32 cellular contexts compared by ENCODE assay signal in genomic region chr2:144151405-144151804, GRCh38.
"Had no signal": no experiment of that assay in that cellular context is flagged by ENCODE, and none has a peak within 500 bp of the region (broad histone marks: within the 10 kb centered on the region; RNA-seq: fewer than 3 reads in every experiment).

No MANE protein-coding gene starts in this region.

- H3K27me3 Mint-ChIP-seq: activated CD4-positive, alpha-beta memory T cell treated with anti-CD3 and anti-CD28 coated beads, Interleukin-2, amount 10 ng/mL, durations not matched to agents 7 days and 5 days; activated CD4-positive, alpha-beta T cell treated with anti-CD3 and anti-CD28 coated beads, Interleukin-2, amount 10 ng/mL, durations not matched to agents 7 days and 5 days; activated naive CD8-positive, alpha-beta T cell; activated T-cell treated with anti-CD3 and anti-CD28 coated beads, Interleukin-2, amount 50 U/mL, for 24 hours; T-helper 17 cell had no signal

- DNase-seq: activated CD4-positive, alpha-beta memory T cell treated with anti-CD3 and anti-CD28 coated beads, Interleukin-2, amount 10 ng/mL, durations not matched to agents 7 days and 5 days; activated CD4-positive, alpha-beta T cell treated with anti-CD3 and anti-CD28 coated beads for 4 hours; activated CD4-positive, alpha-beta T cell treated with anti-CD3 and anti-CD28 coated beads, Interleukin-2, amount 10 ng/mL, durations not matched to agents 7 days and 5 days; activated CD4-positive, alpha-beta T cell treated with anti-CD3 and anti-CD28 coated beads, Interleukin-2, amount 50 U/mL, for 4 hours; activated CD4-positive, CD25-positive, alpha-beta regulatory T cell; activated CD4-positive, CD25-positive, alpha-beta regulatory T cell treated with anti-CD3 and anti-CD28 coated beads, Interleukin-2, amount 50 U/mL, for 72 hours; activated CD8-positive, alpha-beta memory T cell treated with anti-CD3 and anti-CD28 coated beads, Interleukin-2, amount 50 U/mL, for 48 hours; activated gamma-delta T cell; activated naive CD4-positive, alpha-beta T cell; activated naive CD4-positive, alpha-beta T cell treated with anti-CD3 and anti-CD28 coated beads, Interleukin-2, amount 50 U/mL, for 16 hours; activated T-cell treated with anti-CD3 and anti-CD28 coated beads for 4 hours; activated T-cell treated with anti-CD3 and anti-CD28 coated beads, Interleukin-2, amount 50 U/mL, for 24 hours; activated T-cell treated with anti-CD3 and anti-CD28 coated beads, Interleukin-2, amount 50 U/mL, for 72 hours; amniotic stem cell; anterior cingulate cortex; body of pancreas; caudate nucleus; cortex of kidney; effector CD8-positive, alpha-beta T cell; foreskin fibroblast; head of caudate nucleus; hippocampal formation; T-helper 1 cell; T-helper 17 cell; T1000 had no signal

- H3K27me3 ChIP-seq: body of pancreas had no signal

- ATAC-seq: activated T-cell treated with anti-CD3 and anti-CD28 coated beads, Interleukin-2, amount 50 U/mL, for 72 hours; body of pancreas; esophagus mucosa; T-helper 17 cell had no signal

- FAIRE-seq: colon, endometrium, frontal cortex had no signal

- H3K9me3 ChIP-seq: body of pancreas had no signal

- H3K4me3 ChIP-seq: body of pancreas had no signal

- H3K4me1 ChIP-seq: body of pancreas had no signal

- H3K4me3 Mint-ChIP-seq: activated CD4-positive, alpha-beta memory T cell treated with anti-CD3 and anti-CD28 coated beads, Interleukin-2, amount 10 ng/mL, durations not matched to agents 7 days and 5 days; activated CD4-positive, alpha-beta T cell treated with anti-CD3 and anti-CD28 coated beads, Interleukin-2, amount 10 ng/mL, durations not matched to agents 7 days and 5 days; activated naive CD8-positive, alpha-beta T cell; activated T-cell treated with anti-CD3 and anti-CD28 coated beads, Interleukin-2, amount 50 U/mL, for 24 hours; activated T-cell treated with anti-CD3 and anti-CD28 coated beads, Interleukin-2, amount 50 U/mL, for 72 hours; T-helper 17 cell; T-helper 2 cell treated with Interferon-gamma antibody and Interleukin-4, amounts not matched to agents 5 μg/mL and 100 μg/mL, for 36 hours had no signal

- H3K27ac ChIP-seq: body of pancreas, epithelial cell of prostate had no signal

- H3K4me1 Mint-ChIP-seq: activated CD4-positive, alpha-beta memory T cell treated with anti-CD3 and anti-CD28 coated beads, Interleukin-2, amount 10 ng/mL, durations not matched to agents 7 days and 5 days; activated CD4-positive, alpha-beta T cell treated with anti-CD3 and anti-CD28 coated beads, Interleukin-2, amount 10 ng/mL, durations not matched to agents 7 days and 5 days; T-helper 17 cell had no signal

- H3K27ac Mint-ChIP-seq: activated CD4-positive, alpha-beta memory T cell treated with anti-CD3 and anti-CD28 coated beads, Interleukin-2, amount 10 ng/mL, durations not matched to agents 7 days and 5 days; activated CD4-positive, alpha-beta T cell treated with anti-CD3 and anti-CD28 coated beads, Interleukin-2, amount 10 ng/mL, durations not matched to agents 7 days and 5 days; activated naive CD8-positive, alpha-beta T cell; activated T-cell treated with anti-CD3 and anti-CD28 coated beads, Interleukin-2, amount 50 U/mL, for 24 hours; T-helper 17 cell; T-helper 2 cell treated with Interferon-gamma antibody and Interleukin-4, amounts not matched to agents 5 μg/mL and 100 μg/mL, for 36 hours had no signal

- H3K9me3 Mint-ChIP-seq: activated CD4-positive, alpha-beta memory T cell treated with anti-CD3 and anti-CD28 coated beads, Interleukin-2, amount 10 ng/mL, durations not matched to agents 7 days and 5 days; activated CD4-positive, alpha-beta T cell treated with anti-CD3 and anti-CD28 coated beads, Interleukin-2, amount 10 ng/mL, durations not matched to agents 7 days and 5 days; activated T-cell treated with anti-CD3 and anti-CD28 coated beads, Interleukin-2, amount 50 U/mL, for 24 hours; activated T-cell treated with anti-CD3 and anti-CD28 coated beads, Interleukin-2, amount 50 U/mL, for 72 hours; T-helper 2 cell treated with Interferon-gamma antibody and Interleukin-4, amounts not matched to agents 5 μg/mL and 100 μg/mL, for 36 hours had no signal
